In the genomic region with DNA sequence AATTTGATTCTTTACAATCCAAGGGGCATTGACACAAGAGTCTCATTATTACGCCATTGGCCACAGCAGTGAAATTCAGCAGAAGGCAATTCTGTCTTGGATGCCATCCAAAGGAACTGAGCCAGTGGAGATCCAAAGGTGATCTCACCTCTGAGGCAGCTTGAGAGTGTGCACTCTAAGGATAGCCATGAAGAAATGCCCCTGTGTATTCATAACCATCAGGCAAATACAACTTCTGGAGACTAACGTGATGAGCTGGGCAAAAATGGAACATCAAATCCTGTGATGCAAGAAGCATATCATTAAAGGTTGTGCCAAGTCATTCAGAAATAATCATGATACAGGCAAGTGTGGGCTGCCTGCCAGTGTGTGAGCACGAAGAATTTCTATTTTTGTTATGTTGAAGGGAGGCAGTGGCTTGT, we compare ENCODE assay signal across 13 cellular contexts. TPM values are rescaled to one million over a fixed set of nuclear protein-coding genes. Genes with fewer than 3 reads are reported as not detected.
DNase-seq lines count a peak whose midpoint lies in the region; ATAC-seq and TF ChIP-seq lines count a peak whose summit lies in the region.
"Had no signal": no experiment of that assay in that cellular context is flagged by ENCODE, and none has a peak within 500 bp of the region (broad histone marks: within the 10 kb centered on the region; RNA-seq: fewer than 3 reads in every experiment).

No MANE protein-coding gene starts in this region.

- no peak overlapping the region for H3K27ac ChIP-seq in GM23338 (ENCODE audit: low read depth)
- H3K27ac ChIP-seq: prostate gland, SJSA1 had no signal

- H3F3A ChIP-seq in GM23338 (replicated peaks; ENCODE audit: low read depth): no peaks in the 10 kb centered on the region

- no peaks in the 10 kb centered on the region for H3K9me3 Mint-ChIP-seq in GM23338
- H3K9me3 Mint-ChIP-seq: activated T-helper 1 cell treated with anti-CD3 and anti-CD28 coated beads, Interleukin-12 subunit alpha, Interleukin-12 subunit beta, Interleukin-2, Interleukin-4 antibody, amounts not matched to agents 30 ng/mL and 10 ng/mL and 1 ng/mL, durations not matched to agents 14 hours and 24 hours and 36 hours had no signal

- peaks cover 26% of the 10 kb centered on the region for H3K4me1 Mint-ChIP-seq in GM23338
- H3K4me1 Mint-ChIP-seq: stimulated activated naive B cell treated with anti-CD40 and anti-IgM and Interleukin-4, amounts not matched to agents 10 μg/mL and 1 μg/mL and 100 μg/mL, for 72 hours had no signal

- H3K27me3 Mint-ChIP-seq in GM23338 (ENCODE audit: insufficient read depth, low read depth, poor library complexity): no peaks in the 10 kb centered on the region
- H3K27me3 Mint-ChIP-seq: stimulated activated naive B cell treated with anti-CD40 and anti-IgM and Interleukin-4, amounts not matched to agents 10 μg/mL and 1 μg/mL and 100 μg/mL, for 72 hours had no signal

- peak overlapping the region; percentile 48; the same call in 1 of the 2 replicates for H3K4me2 ChIP-seq in GM23338

- no peaks in the 10 kb centered on the region for H4K20me1 ChIP-seq in GM23338 (replicated peaks; ENCODE audit: insufficient read depth)

- peaks cover 19% of the 10 kb centered on the region for H3K4me1 ChIP-seq in GM23338 (ENCODE audit: insufficient read depth)
- H3K4me1 ChIP-seq: prostate gland, SJSA1 had no signal

- ATAC-seq in GM23338 (no peak), GM18505 (IDR thresholded peaks at IDR 0.05; ENCODE audit: unreplicated experiment) (no peak), GM19463 (IDR thresholded peaks at IDR 0.05; ENCODE audit: unreplicated experiment) (no peak)
- ATAC-seq: stimulated activated naive B cell treated with anti-CD40 and anti-IgM and Interleukin-4, amounts not matched to agents 10 μg/mL and 1 μg/mL and 100 μg/mL, for 72 hours had no signal

- H3K36me3 Mint-ChIP-seq in GM23338 (ENCODE audit: low read depth): no peaks in the 10 kb centered on the region
- H3K36me3 Mint-ChIP-seq: stimulated activated naive B cell treated with anti-CD40 and anti-IgM and Interleukin-4, amounts not matched to agents 10 μg/mL and 1 μg/mL and 100 μg/mL, for 72 hours had no signal

- H3K36me3 ChIP-seq in GM23338 (ENCODE audit: insufficient read depth): no peaks in the 10 kb centered on the region
- H3K36me3 ChIP-seq: prostate gland, SJSA1 had no signal

- H3K27ac Mint-ChIP-seq in GM23338: no peak overlapping the region
- H3K27ac Mint-ChIP-seq: activated T-helper 1 cell treated with anti-CD3 and anti-CD28 coated beads, Interleukin-12 subunit alpha, Interleukin-12 subunit beta, Interleukin-2, Interleukin-4 antibody, amounts not matched to agents 30 ng/mL and 10 ng/mL and 1 ng/mL, durations not matched to agents 14 hours and 24 hours and 36 hours; stimulated activated naive B cell treated with anti-CD40 and anti-IgM and Interleukin-4, amounts not matched to agents 10 μg/mL and 1 μg/mL and 100 μg/mL, for 72 hours had no signal

- no peak overlapping the region for H3K4me3 Mint-ChIP-seq in GM23338
- H3K4me3 Mint-ChIP-seq: activated T-helper 1 cell treated with anti-CD3 and anti-CD28 coated beads, Interleukin-12 subunit alpha, Interleukin-12 subunit beta, Interleukin-2, Interleukin-4 antibody, amounts not matched to agents 30 ng/mL and 10 ng/mL and 1 ng/mL, durations not matched to agents 14 hours and 24 hours and 36 hours; stimulated activated naive B cell treated with anti-CD40 and anti-IgM and Interleukin-4, amounts not matched to agents 10 μg/mL and 1 μg/mL and 100 μg/mL, for 72 hours had no signal

- H3K4me3 ChIP-seq in GM23338: no peak overlapping the region
- H3K4me3 ChIP-seq: prostate gland, SJSA1 had no signal

- no peaks in the 10 kb centered on the region for H3K27me3 ChIP-seq in GM23338 (ENCODE audit: insufficient read depth)
- H3K27me3 ChIP-seq: SJSA1 had no signal

- no peak for DNase-seq in GM23338 (ENCODE audit: low spot score)
- DNase-seq in NCI-H2171 treated with DMSO at 0.1 percent for 48 hours (lab: John Stamatoyannopoulos, UW): peak; percentile 66
- peak; percentile 82 for DNase-seq in dedifferentiated amniotic fluid mesenchymal stem cell (ENCODE audit: extremely low spot score)
- peak; percentile 44 for DNase-seq in mucosa of gallbladder (ENCODE audit: low spot score)
- DNase-seq in NCI-H187 treated with DMSO at 0.1 percent for 48 hours (lab: John Stamatoyannopoulos, UW): no peak
- DNase-seq in activated T-cell treated with anti-CD3 and anti-CD28 coated beads, Interleukin-2, amount 50 U/mL, for 1 hour: no peak
- DNase-seq: GF-D8; stimulated activated naive B cell treated with anti-CD40 and anti-IgM and Interleukin-4, amounts not matched to agents 10 μg/mL and 1 μg/mL and 100 μg/mL, for 72 hours had no signal

- TF ChIP-seq POLR2A in GM18505 (IDR thresholded peaks at IDR 0.05; ENCODE audit: borderline replicate concordance, extremely low read depth, insufficient read depth, insufficient read length): no peak

- TF ChIP-seq CTCF in GM23338 (conservative IDR thresholded peaks at IDR 0.05; ENCODE audit: low read depth in 2 of 2): no peak

- no peaks in the 10 kb centered on the region for H3K9me2 ChIP-seq in GM23338 (ENCODE audit: insufficient read depth)

- no peaks in the 10 kb centered on the region for H3K79me2 ChIP-seq in GM23338 (replicated peaks; ENCODE audit: insufficient read depth)

- H2AFZ ChIP-seq in GM23338: no peak overlapping the region

TF ChIP-seq in GM23338, 12 proteins besides CTCF, POLR2A, EP300 and RAD21 (continues in another document):
- no peak for TF ChIP-seq ETS1 (IDR thresholded peaks at IDR 0.05)
- TF ChIP-seq ZNF331 (CRISPR knock-in tag; IDR thresholded peaks at IDR 0.05; ENCODE audit: low read depth): no peak
- no peak for TF ChIP-seq CREB1 (CRISPR knock-in tag; IDR thresholded peaks at IDR 0.05; ENCODE audit: low read depth)
- TF ChIP-seq POLR2AphosphoS5 (IDR thresholded peaks at IDR 0.05; ENCODE audit: low read depth): no peak
- TF ChIP-seq NANOG (IDR thresholded peaks at IDR 0.05; ENCODE audit: borderline replicate concordance): no peak
- no peak for TF ChIP-seq EZH2phosphoT487 (IDR thresholded peaks at IDR 0.05; ENCODE audit: unreplicated experiment)
- no peak for TF ChIP-seq ZNF114 (CRISPR knock-in tag; IDR thresholded peaks at IDR 0.05)

RNA-seq across cellular contexts. Expression of gene ROBO2, which starts 41.4 kb away (rescaled TPM):
- 4.3 and 7.8 TPM in 2 replicates for total RNA-seq in GM23338 (2014; rRNA removed; shearing (Covaris generic))
- 1.1 and 1.5 TPM in 2 replicates for polyA plus RNA-seq in GM23338 (2016; fragmentation: Nextera tagmentation; extraction: Ambion mirVana)
- 2.8 TPM for total RNA-seq in mucosa of gallbladder
- total RNA-seq: activated T-helper 1 cell treated with anti-CD3 and anti-CD28 coated beads, Interleukin-12 subunit alpha, Interleukin-12 subunit beta, Interleukin-2, Interleukin-4 antibody, amounts not matched to agents 30 ng/mL and 10 ng/mL and 1 ng/mL, durations not matched to agents 14 hours and 24 hours and 36 hours; SJSA1 had no signal

Comparison
In these comparisons a context has a peak if more than half of its experiments do, and no peak if none do; other contexts are left out.
1. DNase-seq: peak in NCI-H2171 treated with DMSO at 0.1 percent for 48 hours (single experiment), dedifferentiated amniotic fluid mesenchymal stem cell (single experiment) and mucosa of gallbladder (single experiment); none in GM23338 (single experiment), NCI-H187 treated with DMSO at 0.1 percent for 48 hours (single experiment) and activated T-cell treated with anti-CD3 and anti-CD28 coated beads, Interleukin-2, amount 50 U/mL, for 1 hour (single experiment).